Comparison of ENCODE assay signal across 1 cellular context in genomic region chr3:138172625-138173024, GRCh38.
TF ChIP-seq lines count a peak whose summit lies in the region.

No MANE protein-coding gene starts in this region.

TF ChIP-seq in endothelial cell of umbilical vein, 7 proteins besides CTCF, POLR2A, EP300 and RAD21:
- TF ChIP-seq FOS (IDR thresholded peaks at IDR 0.05; ENCODE audit: borderline replicate concordance, insufficient read depth, low read length) = no peak
- TF ChIP-seq MYC (IDR thresholded peaks at IDR 0.05; ENCODE audit: low read depth, low read length) = no peak
- TF ChIP-seq JUN (IDR thresholded peaks at IDR 0.05; ENCODE audit: borderline replicate concordance, insufficient read depth, insufficient read length, low read depth) = no peak
- no peak for TF ChIP-seq EZH2 (IDR thresholded peaks at IDR 0.05; ENCODE audit: borderline replicate concordance, low read depth, low read length, severe bottlenecking)
- TF ChIP-seq MAX (IDR thresholded peaks at IDR 0.05; ENCODE audit: insufficient read depth, insufficient read length) = no peak
- TF ChIP-seq GATA2 (IDR thresholded peaks at IDR 0.05; ENCODE audit: insufficient read depth, insufficient read length, low read depth, low read length) = no peak
- no peak for TF ChIP-seq POLR2AphosphoS5 (IDR thresholded peaks at IDR 0.05; ENCODE audit: insufficient read depth, low read depth, low read length)
TF ChIP-seq in endothelial cell of umbilical vein: peak in this region for 0.
